Comparison of ENCODE assay signal across 1 cellular context in genomic region chr7:75906991-75907667, GRCh38.
A peak's percentile ranks its signal among the peaks of the same experiment; 100 is the strongest.
TF ChIP-seq lines count a peak whose summit lies in the region.

No MANE protein-coding gene starts in this region.

TF ChIP-seq in HepG2, 621 proteins besides CTCF, POLR2A, EP300 and RAD21 (continued from another document and continues in another):
- TF ChIP-seq ZNF253 (CRISPR knock-in tag; IDR thresholded peaks at IDR 0.05; ENCODE audit: borderline replicate concordance) (no peak), FOXK2 (IDR thresholded peaks at IDR 0.05) (peak; percentile 57), TAF15 (IDR thresholded peaks at IDR 0.05; ENCODE audit: low read depth, low read length, poor library complexity, severe bottlenecking) (no peak), DR1 (CRISPR knock-in tag; IDR thresholded peaks at IDR 0.05) (no peak), ZNF609 (CRISPR knock-in tag; IDR thresholded peaks at IDR 0.05; ENCODE audit: borderline replicate concordance) (peak; percentile 45; the same call in 1 of the 2 replicates), PAX8 (CRISPR knock-in tag; IDR thresholded peaks at IDR 0.05; ENCODE audit: borderline replicate concordance) (no peak), HMGA1 (CRISPR knock-in tag; conservative IDR thresholded peaks at IDR 0.05) (no peak), MIER2 (CRISPR knock-in tag; IDR thresholded peaks at IDR 0.05) (0 out of 2 replicates have a peak, but pooled peaks have one; percentile 16), MED8 (CRISPR knock-in tag; IDR thresholded peaks at IDR 0.05; ENCODE audit: insufficient replicate concordance) (peak; percentile 75), ZMYM4 (CRISPR knock-in tag; IDR thresholded peaks at IDR 0.05) (no peak), SPEN (CRISPR knock-in tag; IDR thresholded peaks at IDR 0.05; ENCODE audit: low read depth) (0 out of 2 replicates have a peak, but pooled peaks have one; percentile 20), ARID5B (CRISPR knock-in tag; IDR thresholded peaks at IDR 0.05) (peak; percentile 79), BCL3 (CRISPR knock-in tag; IDR thresholded peaks at IDR 0.05) (no peak), ZBTB46 (CRISPR knock-in tag; IDR thresholded peaks at IDR 0.05; ENCODE audit: borderline replicate concordance) (no peak), FOXP4 (CRISPR knock-in tag; IDR thresholded peaks at IDR 0.05) (peak; percentile 76), NFIB (CRISPR knock-in tag; IDR thresholded peaks at IDR 0.05; ENCODE audit: borderline replicate concordance) (no peak), RBFOX2 (IDR thresholded peaks at IDR 0.05; ENCODE audit: low read depth, low read length) (0 out of 2 replicates have a peak, but pooled peaks have one; percentile 26), ZNF337 (CRISPR knock-in tag; IDR thresholded peaks at IDR 0.05; ENCODE audit: borderline replicate concordance, low read depth) (no peak), ZNF574 (CRISPR knock-in tag; IDR thresholded peaks at IDR 0.05) (peak; percentile 66), ZNF282 (IDR thresholded peaks at IDR 0.05; ENCODE audit: partially characterized antibody) (no peak), MXD1 (CRISPR knock-in tag; IDR thresholded peaks at IDR 0.05) (no peak), CENPX (CRISPR knock-in tag; IDR thresholded peaks at IDR 0.05) (no peak), MYPOP (CRISPR knock-in tag; IDR thresholded peaks at IDR 0.05) (peak; percentile 57), RORA (CRISPR knock-in tag; IDR thresholded peaks at IDR 0.05) (0 out of 2 replicates have a peak, but pooled peaks have one; percentile 60), NBN (conservative IDR thresholded peaks at IDR 0.05) (no peak), PRDM10 (CRISPR knock-in tag; IDR thresholded peaks at IDR 0.05; ENCODE audit: low read depth) (peak; percentile 91; the same call in 1 of the 2 replicates), POLR2G (IDR thresholded peaks at IDR 0.05; ENCODE audit: low read depth, low read length) (peak; percentile 50), E2F1 (CRISPR knock-in tag; IDR thresholded peaks at IDR 0.05) (no peak)
